Comparison of ENCODE assay signal across 25 cellular contexts in genomic region chr10:72058347-72058898, GRCh38. TPM values are rescaled to one million over a fixed set of nuclear protein-coding genes. Genes with fewer than 3 reads are reported as not detected.
DNase-seq lines count a peak whose midpoint lies in the region; ATAC-seq and TF ChIP-seq lines count a peak whose summit lies in the region.
"Had no signal": no experiment of that assay in that cellular context is flagged by ENCODE, and none has a peak within 500 bp of the region (broad histone marks: within the 10 kb centered on the region; RNA-seq: fewer than 3 reads in every experiment).

No MANE protein-coding gene starts in this region.

- H3K4me1 Mint-ChIP-seq in activated naive CD4-positive, alpha-beta T cell treated with anti-CD3 and anti-CD28 coated beads, Interleukin-2, amount 10 ng/mL, durations not matched to agents 7 days and 5 days: peaks cover 4% of the 10 kb centered on the region
- H3K4me1 Mint-ChIP-seq in activated naive CD4-positive, alpha-beta T cell treated with anti-CD3 and anti-CD28 coated beads for 36 hours (ENCODE audit: low read depth): peaks cover 32% of the 10 kb centered on the region
- H3K4me1 Mint-ChIP-seq in CD8-positive, alpha-beta memory T cell: peaks cover 21 to 47% (median 21%) of the 10 kb centered on the region in 3 donors
- H3K4me1 Mint-ChIP-seq in brain: peaks cover 32% of the 10 kb centered on the region
- peaks cover 35 to 58% (median 44%) of the 10 kb centered on the region in 4 donors for H3K4me1 Mint-ChIP-seq in naive thymus-derived CD8-positive, alpha-beta T cell

- CTCF ChIA-PET in activated naive CD4-positive, alpha-beta T cell treated with anti-CD3 and anti-CD28 coated beads, Interleukin-2, amount 10 ng/mL, durations not matched to agents 7 days and 5 days (lab: Charles Lee): interaction anchor here (2.1 kb wide), 1 partner anchor 10 kb away, joined by 9 read pairs; no protein-coding TSS in a partner anchor
- CTCF ChIA-PET in activated naive CD4-positive, alpha-beta T cell treated with anti-CD3 and anti-CD28 coated beads for 36 hours (lab: Charles Lee): interaction anchor here (0.5 to 3.6 kb wide), 4 partner anchors 9 to 281 kb away, joined by 3 to 18 read pairs (median 5); no protein-coding TSS in a partner anchor
- CTCF ChIA-PET in CD8-positive, alpha-beta memory T cell (lab: Charles Lee): interaction anchor here (1.0 to 3.7 kb wide), 3 partner anchors 10 to 279 kb away, joined by 3 to 37 read pairs (median 5); no protein-coding TSS in a partner anchor

- no peak overlapping the region for H3K4me3 ChIP-seq in CD8-positive, alpha-beta memory T cell (ENCODE audit: low read length)
- H3K4me3 ChIP-seq: coronary artery had no signal

- peaks cover 38% of the 10 kb centered on the region for H3K36me3 Mint-ChIP-seq in activated naive CD4-positive, alpha-beta T cell treated with anti-CD3 and anti-CD28 coated beads, Interleukin-2, amount 10 ng/mL, durations not matched to agents 7 days and 5 days
- H3K36me3 Mint-ChIP-seq in activated naive CD4-positive, alpha-beta T cell treated with anti-CD3 and anti-CD28 coated beads for 36 hours (ENCODE audit: low read depth): peaks cover 9% of the 10 kb centered on the region
- peaks cover 0 to 30% (median 3%) of the 10 kb centered on the region in 3 donors for H3K36me3 Mint-ChIP-seq in CD8-positive, alpha-beta memory T cell
- H3K36me3 Mint-ChIP-seq in brain: no peaks in the 10 kb centered on the region
- H3K36me3 Mint-ChIP-seq in naive thymus-derived CD8-positive, alpha-beta T cell: peaks cover 0 to 35% (median 0%) of the 10 kb centered on the region in 3 donors
- H3K36me3 Mint-ChIP-seq: activated CD8-positive, alpha-beta memory T cell treated with anti-CD3 and anti-CD28 coated beads, Interleukin-2, amount 10 ng/mL, durations not matched to agents 7 days and 5 days; type B pancreatic cell had no signal

- H3K9me3 ChIP-seq in CD8-positive, alpha-beta memory T cell (ENCODE audit: low read length): no peaks in the 10 kb centered on the region
- H3K9me3 ChIP-seq: Caco-2, neutrophil had no signal

- H3K27ac Mint-ChIP-seq in activated naive CD4-positive, alpha-beta T cell treated with anti-CD3 and anti-CD28 coated beads, Interleukin-2, amount 10 ng/mL, durations not matched to agents 7 days and 5 days: peak overlapping the region; percentile 69
- no peak overlapping the region for H3K27ac Mint-ChIP-seq in activated naive CD4-positive, alpha-beta T cell treated with anti-CD3 and anti-CD28 coated beads for 36 hours
- peak overlapping the region in 7 of 8 donors; percentile 9 to 85 (median 58) for H3K27ac Mint-ChIP-seq in CD8-positive, alpha-beta memory T cell
- peak overlapping the region in 4 of 5 experiments; percentile 9 to 61 (median 36) for H3K27ac Mint-ChIP-seq in brain
- H3K27ac Mint-ChIP-seq in naive thymus-derived CD8-positive, alpha-beta T cell: peak overlapping the region; percentile 35 to 98 (median 81)
- H3K27ac Mint-ChIP-seq: activated CD8-positive, alpha-beta memory T cell treated with anti-CD3 and anti-CD28 coated beads, Interleukin-2, amount 10 ng/mL, durations not matched to agents 7 days and 5 days; type B pancreatic cell had no signal

- H3K27me3 ChIP-seq in CD8-positive, alpha-beta memory T cell (ENCODE audit: insufficient read depth, low read length, poor library complexity, severe bottlenecking): no peaks in the 10 kb centered on the region
- H3K27me3 ChIP-seq: neutrophil had no signal

- H3K9me3 Mint-ChIP-seq in activated naive CD4-positive, alpha-beta T cell treated with anti-CD3 and anti-CD28 coated beads, Interleukin-2, amount 10 ng/mL, durations not matched to agents 7 days and 5 days: no peaks in the 10 kb centered on the region
- no peaks in the 10 kb centered on the region for H3K9me3 Mint-ChIP-seq in activated naive CD4-positive, alpha-beta T cell treated with anti-CD3 and anti-CD28 coated beads for 36 hours
- peaks cover 0 to 4% (median 0%) of the 10 kb centered on the region in 5 donors for H3K9me3 Mint-ChIP-seq in CD8-positive, alpha-beta memory T cell
- H3K9me3 Mint-ChIP-seq in brain: no peaks in the 10 kb centered on the region
- no peaks in the 10 kb centered on the region for H3K9me3 Mint-ChIP-seq in naive thymus-derived CD8-positive, alpha-beta T cell
- H3K9me3 Mint-ChIP-seq: type B pancreatic cell had no signal

- DNase-seq in activated naive CD4-positive, alpha-beta T cell treated with anti-CD3 and anti-CD28 coated beads, Interleukin-2, amount 10 ng/mL, durations not matched to agents 7 days and 5 days: no peak
- DNase-seq in activated naive CD4-positive, alpha-beta T cell treated with anti-CD3 and anti-CD28 coated beads for 36 hours: no peak
- DNase-seq in CD8-positive, alpha-beta memory T cell: no peak
- DNase-seq in naive thymus-derived CD8-positive, alpha-beta T cell: peak in 1 of 10 donors; percentile 19
- no peak for DNase-seq in cerebellum (ENCODE audit: low spot score)
- no peak for DNase-seq in NCI-H2081 (lab: John Stamatoyannopoulos, UW)
- DNase-seq: activated CD8-positive, alpha-beta memory T cell treated with anti-CD3 and anti-CD28 coated beads, Interleukin-2, amount 10 ng/mL, durations not matched to agents 7 days and 5 days; Caco-2; erythroblast; H7; Karpas-422; NCI-H1417 treated with DMSO at 0.1 percent for 48 hours; NCI-H2081 treated with DMSO at 0.1 percent for 48 hours; NCI-H748 treated with DMSO at 0.1 percent for 48 hours; posterior cingulate gyrus; SHP77 treated with DMSO at 0.1 percent for 48 hours; stimulated activated CD4-positive, alpha-beta T cell treated with anti-CD3 and anti-CD28 coated beads, Interleukin-2, amount 100 ng/mL, for 48 hours had no signal

- peak; percentile 7 to 13 for ATAC-seq in naive thymus-derived CD8-positive, alpha-beta T cell
- ATAC-seq in HG03520 (IDR thresholded peaks at IDR 0.05; ENCODE audit: unreplicated experiment): no peak
- ATAC-seq: activated CD8-positive, alpha-beta memory T cell treated with anti-CD3 and anti-CD28 coated beads, Interleukin-2, amount 10 ng/mL, durations not matched to agents 7 days and 5 days; HepG2; Panc1; sciatic nerve had no signal

- peaks cover 21% of the 10 kb centered on the region for H3K27me3 Mint-ChIP-seq in activated naive CD4-positive, alpha-beta T cell treated with anti-CD3 and anti-CD28 coated beads, Interleukin-2, amount 10 ng/mL, durations not matched to agents 7 days and 5 days
- H3K27me3 Mint-ChIP-seq in activated naive CD4-positive, alpha-beta T cell treated with anti-CD3 and anti-CD28 coated beads for 36 hours (ENCODE audit: low read depth): no peaks in the 10 kb centered on the region
- H3K27me3 Mint-ChIP-seq in CD8-positive, alpha-beta memory T cell: peaks cover 0 to 8% of the 10 kb centered on the region in 2 donors
- no peaks in the 10 kb centered on the region for H3K27me3 Mint-ChIP-seq in brain
- no peaks in the 10 kb centered on the region for H3K27me3 Mint-ChIP-seq in naive thymus-derived CD8-positive, alpha-beta T cell
- H3K27me3 Mint-ChIP-seq: activated CD8-positive, alpha-beta memory T cell treated with anti-CD3 and anti-CD28 coated beads, Interleukin-2, amount 10 ng/mL, durations not matched to agents 7 days and 5 days; type B pancreatic cell had no signal

- TF ChIP-seq CTCF in brain (conservative IDR thresholded peaks at IDR 0.05): no peak

- H3K4me3 Mint-ChIP-seq in activated naive CD4-positive, alpha-beta T cell treated with anti-CD3 and anti-CD28 coated beads, Interleukin-2, amount 10 ng/mL, durations not matched to agents 7 days and 5 days: no peak overlapping the region
- no peak overlapping the region for H3K4me3 Mint-ChIP-seq in activated naive CD4-positive, alpha-beta T cell treated with anti-CD3 and anti-CD28 coated beads for 36 hours
- peak overlapping the region in 1 of 7 donors; percentile 70 for H3K4me3 Mint-ChIP-seq in CD8-positive, alpha-beta memory T cell
- H3K4me3 Mint-ChIP-seq in brain: no peak overlapping the region
- H3K4me3 Mint-ChIP-seq in naive thymus-derived CD8-positive, alpha-beta T cell: peak overlapping the region in 3 of 10 donors; percentile 12 to 14 (median 12)
- H3K4me3 Mint-ChIP-seq: activated CD8-positive, alpha-beta memory T cell treated with anti-CD3 and anti-CD28 coated beads, Interleukin-2, amount 10 ng/mL, durations not matched to agents 7 days and 5 days; type B pancreatic cell had no signal

- POLR2A ChIA-PET in CD8-positive, alpha-beta memory T cell (lab: Charles Lee): interaction anchor here (0.5 to 1.4 kb wide), 4 partner anchors 10 to 158 kb away, joined by 3 to 4 read pairs (median 3); partner anchors contain the start of genes ANAPC16, ASCC1 and SPOCK2
- POLR2A ChIA-PET in naive thymus-derived CD8-positive, alpha-beta T cell (lab: Charles Lee): interaction anchor here (1.0 to 7.7 kb wide), 13 partner anchors 9 to 264 kb away, joined by 3 to 64 read pairs (median 7); partner anchors contain the start of genes ANAPC16 and ASCC1

- intact Hi-C loops in activated naive CD4-positive, alpha-beta T cell treated with anti-CD3 and anti-CD28 coated beads for 36 hours (cut with micrococcal nuclease): no loop called here

- peaks cover 12% of the 10 kb centered on the region for H3K36me3 ChIP-seq in CD8-positive, alpha-beta memory T cell (ENCODE audit: insufficient read depth, low read length)
- H3K36me3 ChIP-seq: neutrophil had no signal

- no peak overlapping the region for H3K27ac ChIP-seq in CD8-positive, alpha-beta memory T cell (ENCODE audit: low read depth, low read length)
- H3K27ac ChIP-seq: coronary artery, neutrophil had no signal

- H3K4me1 ChIP-seq in CD8-positive, alpha-beta memory T cell (ENCODE audit: insufficient read depth, low read length): no peaks in the 10 kb centered on the region
- H3K4me1 ChIP-seq: Caco-2 had no signal

RNA-seq across cellular contexts. Expression of gene SPOCK2, which starts 29.9 kb away (rescaled TPM):
- total RNA-seq in activated naive CD4-positive, alpha-beta T cell treated with anti-CD3 and anti-CD28 coated beads for 36 hours: 100 to 1,000 TPM; 205 to 208 TPM
- total RNA-seq in CD8-positive, alpha-beta memory T cell: 10 to 100 TPM; 63.0 to 69.2 TPM
- 202 TPM for polyA plus RNA-seq in CD8-positive, alpha-beta memory T cell
- 189 TPM for polyA plus RNA-seq in brain (ENCODE audit: insufficient read depth, low read depth, low replicate concordance)
- total RNA-seq in naive thymus-derived CD8-positive, alpha-beta T cell: 100 to 1,000 TPM; 566 to 578 TPM
- polyA plus RNA-seq in naive thymus-derived CD8-positive, alpha-beta T cell: 100 to 1,000 TPM; 177 to 292 (median 235) TPM
- 118 TPM for total RNA-seq in cerebellum
